In the genomic region with DNA sequence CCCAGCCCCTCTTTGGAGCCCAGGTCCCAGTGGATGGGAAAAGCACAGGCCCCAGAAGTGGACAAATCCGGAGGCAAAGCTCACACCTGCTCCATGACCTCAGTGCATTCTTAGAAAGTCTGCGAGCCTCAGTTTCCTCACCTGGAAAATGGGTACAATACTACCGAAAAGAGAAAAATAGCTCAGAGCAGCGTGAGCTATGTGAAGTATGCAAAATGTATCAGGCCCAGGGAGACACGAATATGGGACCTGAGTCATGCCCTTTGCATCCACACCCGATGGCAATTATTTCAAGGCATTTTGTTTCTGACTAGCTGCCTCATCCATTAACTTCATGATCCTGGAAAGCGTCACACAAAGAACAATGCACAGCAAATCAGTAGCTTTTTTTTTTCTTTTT, we compare ENCODE assay signal across 26 cellular contexts. TPM values are rescaled to one million over a fixed set of nuclear protein-coding genes. Genes with fewer than 3 reads are reported as not detected.
DNase-seq lines count a peak whose midpoint lies in the region; ATAC-seq, FAIRE-seq and TF ChIP-seq lines count a peak whose summit lies in the region.
"Had no signal": no experiment of that assay in that cellular context is flagged by ENCODE, and none has a peak within 500 bp of the region (broad histone marks: within the 10 kb centered on the region; RNA-seq: fewer than 3 reads in every experiment).

No MANE protein-coding gene starts in this region.

- H2AK5ac ChIP-seq in IMR-90 (ENCODE audit: low read depth, low read length) (no peak overlapping the region), H1 (ENCODE audit: low read depth, low read length) (no peak overlapping the region), trophoblast cell (ENCODE audit: low read length) (no peak overlapping the region)

- dilution Hi-C loops in IMR-90 (cut with HindIII; ENCODE audit: low sequenced_read_pairs, unreplicated experiment): no loop called here

- peak overlapping the region; percentile 7 for H2AK9ac ChIP-seq in IMR-90 (replicated peaks; ENCODE audit: low read depth, low read length, poor library complexity)

- no peak overlapping the region for H3K4ac ChIP-seq in IMR-90 (ENCODE audit: low read depth, low read length)
- H3K4ac ChIP-seq in H1 (replicated peaks; ENCODE audit: insufficient read length, low read depth, low read length): no peak overlapping the region
- H3K4ac ChIP-seq in trophoblast cell (ENCODE audit: low read depth, low read length): peak overlapping the region; percentile 21

- no peak overlapping the region for H2BK15ac ChIP-seq in IMR-90 (ENCODE audit: low read depth, low read length)
- H2BK15ac ChIP-seq in H1 (ENCODE audit: low read length): no peak overlapping the region

- no peak overlapping the region for H3K27ac Mint-ChIP-seq in activated naive CD4-positive, alpha-beta T cell treated with anti-CD3 and anti-CD28 coated beads for 36 hours
- H3K27ac Mint-ChIP-seq: CD4-positive, CD25-positive, alpha-beta regulatory T cell had no signal

- no peak for TF ChIP-seq EP300 in H1 (IDR thresholded peaks at IDR 0.05; ENCODE audit: borderline replicate concordance in 1 of 2, low read depth in 2 of 2, low read length in 2 of 2)

- in situ Hi-C loops in IMR-90 (cut with MboI; ENCODE audit: low sequenced_read_pairs): no loop called here

- H2BK20ac ChIP-seq in IMR-90 (ENCODE audit: low read depth, low read length) (no peak overlapping the region), H1 (ENCODE audit: low read length) (no peak overlapping the region)

- 0 out of 2 replicates have a peak, but pooled peaks cover 3% of the 10 kb centered on the region for H4K20me1 ChIP-seq in IMR-90 (ENCODE audit: insufficient read depth, low read length)
- H4K20me1 ChIP-seq in H1 (replicated peaks in 1 of 2; ENCODE audit: control insufficient read depth in 1 of 2, insufficient read depth in 2 of 2, low read length in 2 of 2): peaks cover 0 to 4% of the 10 kb centered on the region in 2 experiments

- no peak for ATAC-seq in IMR-90 (ENCODE audit: low read depth)

- H3K4me1 ChIP-seq in IMR-90 (ENCODE audit: control insufficient read depth, insufficient read depth, low read length) (peaks cover 3% of the 10 kb centered on the region; the same call in 1 of the 2 replicates), H1 (replicated peaks in 1 of 4; ENCODE audit: control insufficient read depth in 3 of 4, insufficient read depth in 4 of 4, low read length in 3 of 4) (peaks cover 0 to 3% (median 0%) of the 10 kb centered on the region in 4 experiments; a peak in 1 of 7 replicates), trophoblast cell (ENCODE audit: control insufficient read depth in 1 of 2, insufficient read depth in 2 of 2, low read length in 2 of 2) (peaks cover 36 to 45% of the 10 kb centered on the region in 2 experiments)

- BruUV-seq in IMR-90 (replicated peaks; lab: Mats Ljungman, UMichigan): no TSS peak

- no peak overlapping the region for H3K14ac ChIP-seq in IMR-90 (replicated peaks; ENCODE audit: low read depth, low read length)
- no peak overlapping the region for H3K14ac ChIP-seq in H1 (ENCODE audit: insufficient read length)
- no peak overlapping the region for H3K14ac ChIP-seq in trophoblast cell (ENCODE audit: low read length)

- H3K9me3 Mint-ChIP-seq in activated naive CD4-positive, alpha-beta T cell treated with anti-CD3 and anti-CD28 coated beads for 36 hours: no peaks in the 10 kb centered on the region
- H3K9me3 Mint-ChIP-seq: CD4-positive, CD25-positive, alpha-beta regulatory T cell had no signal

- no peak overlapping the region for H4K5ac ChIP-seq in IMR-90 (ENCODE audit: low read depth, low read length)
- H4K5ac ChIP-seq in H1 (ENCODE audit: insufficient read length, low read depth, low read length): no peak overlapping the region

- DNase-seq in AG10803 (ENCODE audit: low read depth) (peak; percentile 33), IMR-90 (no peak), H1 (ENCODE audit: low read depth in 1 of 2, low spot score in 2 of 2) (no peak), trophoblast cell (peak; percentile 90 to 99), NCI-H1694 (lab: John Stamatoyannopoulos, UW) (no peak)
- no peak for DNase-seq in activated naive CD4-positive, alpha-beta T cell treated with anti-CD3 and anti-CD28 coated beads for 36 hours
- DNase-seq in stimulated activated CD4-positive, alpha-beta T cell treated with anti-CD3 and anti-CD28 coated beads, Interleukin-12 subunit alpha, Interleukin-12 subunit beta, amount 100 ng/mL, for 4 hours: no peak
- DNase-seq: CD4-positive, CD25-positive, alpha-beta regulatory T cell; DMS79; KBM-7; MM.1S; NCI-H1092; NCI-H146; NCI-H2029 treated with DMSO at 0.1 percent for 48 hours; NCI-H345; NCI-H524; NCI-H774; NK-92 treated with Interleukin-12 subunit alpha and Interleukin-12 subunit beta, amount 100 ng/mL, for 24 hours; SHP77 treated with DMSO at 0.1 percent for 48 hours; SW 1271 had no signal

- no peak for TF ChIP-seq RAD21 in IMR-90 (IDR thresholded peaks at IDR 0.05; ENCODE audit: low read length)
- TF ChIP-seq RAD21 in H1 (IDR thresholded peaks at IDR 0.05 in 1 of 2, conservative IDR thresholded peaks at IDR 0.05 in 1 of 2; ENCODE audit: low read depth in 2 of 2, low read length in 2 of 2): no peak

- H2BK5ac ChIP-seq in IMR-90 (ENCODE audit: low read depth, low read length, poor library complexity, severe bottlenecking): no peak overlapping the region
- no peak overlapping the region for H2BK5ac ChIP-seq in H1 (ENCODE audit: low read depth, low read length)
- H2BK5ac ChIP-seq in trophoblast cell (ENCODE audit: low read depth, low read length, poor library complexity): peak overlapping the region; percentile 91

- no peaks in the 10 kb centered on the region for H3K27me3 Mint-ChIP-seq in activated naive CD4-positive, alpha-beta T cell treated with anti-CD3 and anti-CD28 coated beads for 36 hours (ENCODE audit: low read depth)

- peaks cover 10% of the 10 kb centered on the region for H3K9me1 ChIP-seq in IMR-90 (ENCODE audit: insufficient read depth, low read length)

- no peak overlapping the region for H2BK12ac ChIP-seq in H1 (ENCODE audit: low read depth, low read length)
- peak overlapping the region; percentile 76 for H2BK12ac ChIP-seq in trophoblast cell (ENCODE audit: low read length)

- no peaks in the 10 kb centered on the region for H3K4me1 Mint-ChIP-seq in activated naive CD4-positive, alpha-beta T cell treated with anti-CD3 and anti-CD28 coated beads for 36 hours (ENCODE audit: low read depth)
- H3K4me1 Mint-ChIP-seq: CD4-positive, CD25-positive, alpha-beta regulatory T cell had no signal

- no peak overlapping the region for H2BK120ac ChIP-seq in IMR-90 (ENCODE audit: low read depth, low read length)
- H2BK120ac ChIP-seq in H1 (replicated peaks; ENCODE audit: low read depth, low read length): no peak overlapping the region
- peak overlapping the region; percentile 92 for H2BK120ac ChIP-seq in trophoblast cell (ENCODE audit: insufficient read depth, low read length, poor library complexity)

- H3K36me3 Mint-ChIP-seq in activated naive CD4-positive, alpha-beta T cell treated with anti-CD3 and anti-CD28 coated beads for 36 hours (ENCODE audit: low read depth): no peaks in the 10 kb centered on the region
- H3K36me3 Mint-ChIP-seq: CD4-positive, CD25-positive, alpha-beta regulatory T cell had no signal

- TF ChIP-seq CTCF in AG10803 (conservative IDR thresholded peaks at IDR 0.05; ENCODE audit: low read length) (no peak), IMR-90 (conservative IDR thresholded peaks at IDR 0.05; ENCODE audit: low read depth, low read length) (no peak), H1 (IDR thresholded peaks at IDR 0.05; ENCODE audit: control extremely low read depth in 1 of 3, insufficient read depth in 1 of 3, low read depth in 1 of 3, low read length in 3 of 3) (no peak)

- POLR2A ChIA-PET in IMR-90 (lab: Charles Lee; ENCODE audit: unreplicated experiment) (interaction anchor here (0.6 kb wide), 1 partner anchor 175 kb away, joined by 3 read pairs; no protein-coding TSS in a partner anchor), H1 (lab: Charles Lee; ENCODE audit: partially characterized antibody) (interaction anchor here (0.8 to 1.7 kb wide), 4 partner anchors 8 to 29 kb away, joined by 3 to 5 read pairs (median 4); a partner anchor contains a TSS)

- intact Hi-C loops in IMR-90 (cut with micrococcal nuclease): no loop called here
- intact Hi-C loops in activated naive CD4-positive, alpha-beta T cell treated with anti-CD3 and anti-CD28 coated beads for 36 hours (cut with micrococcal nuclease): no loop called here

- H3K4me2 ChIP-seq in IMR-90 (ENCODE audit: low read depth, low read length) (no peak overlapping the region), H1 (ENCODE audit: insufficient read depth in 1 of 2, low read depth in 2 of 2, low read length in 2 of 2) (no peak overlapping the region), trophoblast cell (ENCODE audit: low read length) (no peak overlapping the region)

- peak overlapping the region; percentile 1 for H4K12ac ChIP-seq in trophoblast cell (ENCODE audit: low read depth, low read length)

- 76% methylated on average over 3 of the region's 7 CpGs; no CpG with 5 or more reads in 1 of the 2 experiments for WGBS in IMR-90 (ENCODE audit: extremely low coverage in 2 of 2, insufficient read length in 1 of 2), 2 experiments
- 82% methylated on average over 7 of the region's 7 CpGs; no CpG with 5 or more reads in 1 of the 2 experiments for WGBS in H1 (ENCODE audit: extremely low coverage in 1 of 2, insufficient coverage in 1 of 2, insufficient read length in 1 of 2, insufficient replicate concordance in 2 of 2, low coverage in 1 of 2, low lambda C conversion rate in 2 of 2, missing lambda C conversion rate in 1 of 2), 2 experiments
- no CpG with 5 or more reads among the region's 7 CpGs for WGBS in trophoblast cell (ENCODE audit: extremely low coverage, insufficient coverage, insufficient read length)

- H3K9me3 ChIP-seq in IMR-90 (ENCODE audit: control insufficient read depth, insufficient read depth, low read length) (no peaks in the 10 kb centered on the region), H1 (ENCODE audit: insufficient read depth in 2 of 2, low read depth in 1 of 2, low read length in 1 of 2) (no peaks in the 10 kb centered on the region), trophoblast cell (ENCODE audit: insufficient read depth, low read depth, low read length) (peaks cover 5% of the 10 kb centered on the region)

- H3K79me1 ChIP-seq in IMR-90 (ENCODE audit: low read depth in 1 of 2, low read length in 2 of 2) (peaks cover 4 to 13% of the 10 kb centered on the region in 2 experiments; a peak in 2 of 4 replicates), H1 (ENCODE audit: low read depth, low read length) (peaks cover 4% of the 10 kb centered on the region; the same call in 1 of the 2 replicates), trophoblast cell (ENCODE audit: low read length) (peaks cover 35% of the 10 kb centered on the region)

- H2AFZ ChIP-seq in IMR-90 (replicated peaks; ENCODE audit: low read length, poor library complexity) (no peak overlapping the region), H1 (ENCODE audit: low read length) (no peak overlapping the region), trophoblast cell (ENCODE audit: insufficient read depth, low read length, poor library complexity) (no peak overlapping the region)

- no peak overlapping the region for H3K4me3 Mint-ChIP-seq in activated naive CD4-positive, alpha-beta T cell treated with anti-CD3 and anti-CD28 coated beads for 36 hours
- H3K4me3 Mint-ChIP-seq: CD4-positive, CD25-positive, alpha-beta regulatory T cell had no signal

- H3K18ac ChIP-seq in IMR-90 (ENCODE audit: low read depth, low read length) (no peak overlapping the region), H1 (ENCODE audit: extremely low read depth, low read length) (no peak overlapping the region), trophoblast cell (ENCODE audit: low read length) (peak overlapping the region; percentile 87)

- TF ChIP-seq POLR2A in IMR-90 (IDR thresholded peaks at IDR 0.05; ENCODE audit: low read depth, low read length) (no peak), H1 (IDR thresholded peaks at IDR 0.05; ENCODE audit: control extremely low read depth in 1 of 2, low read depth in 2 of 2, low read length in 2 of 2) (no peak)

- H4K8ac ChIP-seq in IMR-90 (ENCODE audit: low read depth in 2 of 2, low read length in 2 of 2) (no peak overlapping the region), H1 (ENCODE audit: extremely low read depth, insufficient read depth, low read length) (no peak overlapping the region), trophoblast cell (ENCODE audit: low read depth, low read length) (peak overlapping the region; percentile 57)

- H3K27me3 ChIP-seq in IMR-90 (ENCODE audit: control insufficient read depth, insufficient read depth, low read length) (no peaks in the 10 kb centered on the region), H1 (replicated peaks in 1 of 4; ENCODE audit: control insufficient read depth in 3 of 4, extremely low read depth in 1 of 4, insufficient read depth in 3 of 4, low read length in 3 of 4) (no peaks in the 10 kb centered on the region), trophoblast cell (ENCODE audit: insufficient read depth, low read length) (no peaks in the 10 kb centered on the region)

- no peak overlapping the region for H4K91ac ChIP-seq in IMR-90 (ENCODE audit: insufficient read depth, low read depth, low read length)
- H4K91ac ChIP-seq in H1 (replicated peaks; ENCODE audit: insufficient read length, low read length): no peak overlapping the region
- peak overlapping the region; percentile 91 for H4K91ac ChIP-seq in trophoblast cell (ENCODE audit: low read depth, low read length)

- H3K27ac ChIP-seq in IMR-90 (ENCODE audit: insufficient read depth, low read length) (no peak overlapping the region), H1 (ENCODE audit: low read depth, low read length) (no peak overlapping the region), trophoblast cell (ENCODE audit: low read depth, low read length) (peak overlapping the region; percentile 96)
- H3K27ac ChIP-seq: SK-N-MC had no signal

- H3K23ac ChIP-seq in IMR-90 (ENCODE audit: low read depth, low read length) (no peak overlapping the region), H1 (ENCODE audit: insufficient read length) (no peak overlapping the region), trophoblast cell (ENCODE audit: low read length) (no peak overlapping the region)

- H3K23me2 ChIP-seq in H1 (ENCODE audit: low read depth, low read length): no peaks in the 10 kb centered on the region

- H3K56ac ChIP-seq in IMR-90 (ENCODE audit: extremely low read depth, insufficient read depth, low read length) (no peak overlapping the region), H1 (replicated peaks; ENCODE audit: insufficient read length, low read depth, low read length) (no peak overlapping the region)

- H3K79me2 ChIP-seq in H1 (ENCODE audit: control insufficient read depth in 1 of 2, insufficient read depth in 2 of 2, low read length in 2 of 2) (no peaks in the 10 kb centered on the region; a peak in 1 of 4 replicates), trophoblast cell (ENCODE audit: control insufficient read depth, insufficient read depth, low read length, poor library complexity) (peaks cover 6% of the 10 kb centered on the region)

- CTCF ChIA-PET in IMR-90 (lab: Yijun Ruan, JAX) (no interaction called here), H1 (lab: Charles Lee; ENCODE audit: partially characterized antibody) (interaction anchor here (0.7 to 14.4 kb wide), 9 partner anchors 8 to 154 kb away, joined by 3 to 131 read pairs (median 4); a partner anchor contains a TSS)
- CTCF ChIA-PET in activated naive CD4-positive, alpha-beta T cell treated with anti-CD3 and anti-CD28 coated beads for 36 hours (lab: Charles Lee): interaction anchor here (0.6 to 4.3 kb wide), 5 partner anchors 9 to 70 kb away, joined by 3 to 23 read pairs (median 6); a partner anchor contains a TSS

- H3K9ac ChIP-seq in IMR-90 (ENCODE audit: low read depth, low read length) (no peak overlapping the region), H1 (replicated peaks in 1 of 4; ENCODE audit: extremely low read depth in 1 of 4, low read depth in 3 of 4, low read length in 3 of 4) (no peak overlapping the region), trophoblast cell (ENCODE audit: low read length) (no peak overlapping the region)

- peaks cover 3% of the 10 kb centered on the region for H3K36me3 ChIP-seq in IMR-90 (ENCODE audit: control insufficient read depth, insufficient read depth, low read length)
- no peaks in the 10 kb centered on the region for H3K36me3 ChIP-seq in H1 (ENCODE audit: control insufficient read depth in 2 of 4, insufficient read depth in 4 of 4, low read length in 3 of 4)
- H3K36me3 ChIP-seq in trophoblast cell (ENCODE audit: control insufficient read depth in 1 of 2, insufficient read depth in 2 of 2, low read length in 2 of 2): peaks cover 14 to 17% of the 10 kb centered on the region in 2 experiments

- no peak for FAIRE-seq in H1 (lab: Jason Lieb, UNC)
- FAIRE-seq: A204.1, GM12891, H54 had no signal

- H3K4me3 ChIP-seq in AG10803 (ENCODE audit: low read length): no peak overlapping the region
- H3K4me3 ChIP-seq in IMR-90 (ENCODE audit: insufficient read depth, low read depth, low read length): no peak overlapping the region
- H3K4me3 ChIP-seq in H1 (ENCODE audit: extremely low read depth in 1 of 4, insufficient read depth in 2 of 4, low read depth in 3 of 4, low read length in 4 of 4): no peak overlapping the region
- H3K4me3 ChIP-seq in trophoblast cell (ENCODE audit: low read depth, low read length): no peak overlapping the region
- H3K4me3 ChIP-seq: SK-N-MC had no signal

RNA-seq across cellular contexts. Expression of a gene that starts 9.2 kb away (rescaled TPM):
- total RNA-seq in IMR-90 (2012; rRNA removed): 8.6 TPM in 2 replicates
- 21.1 and 23.0 TPM in 2 replicates for polyA plus RNA-seq in IMR-90 (2012; rRNA removed)
- 12.1 and 21.4 TPM in 2 replicates for polyA plus RNA-seq in IMR-90 (2012; cell fraction: cytosol; rRNA removed)
- polyA plus RNA-seq in IMR-90 (2012; cell fraction: nucleus; rRNA removed; ENCODE audit: low replicate concordance): 16.8 and 36.6 TPM in 2 replicates
- 29.4 and 30.3 TPM in 2 replicates for total RNA-seq in H1 (2021; fragmentation: NEBNext Ultra II Directional; extraction: Animal tissue kit (Norgen Biotek cat#: 25700))
- 35.9 and 57.4 TPM in 2 replicates for polyA plus RNA-seq in H1 (2011; rRNA removed)
- polyA plus RNA-seq in H1 (2011; cell fraction: cytosol; rRNA removed): 61.4 TPM
- polyA plus RNA-seq in H1 (2011; cell fraction: nucleus; rRNA removed): 95.8 TPM
- polyA plus RNA-seq in H1 (2012, experiment 1 of 2): 25.3 to 32.9 TPM (median 31.9 TPM) in 4 replicates
- 35.0 TPM for polyA plus RNA-seq in H1 (2012, experiment 2 of 2)
- polyA plus RNA-seq in H1 (2013, experiment 1 of 2): 18.9 TPM
- polyA plus RNA-seq in H1 (2013, experiment 2 of 2): 16.0 TPM
- polyA minus RNA-seq in H1 (2011; rRNA and poly(A)+ RNA removed): 20.3 and 22.0 TPM in 2 replicates
- polyA minus RNA-seq in H1 (2011; cell fraction: cytosol; rRNA and poly(A)+ RNA removed): 21.8 TPM
- polyA minus RNA-seq in H1 (2011; cell fraction: nucleus; rRNA and poly(A)+ RNA removed): 21.5 TPM
- polyA plus RNA-seq in trophoblast cell (2013): 34.2 and 35.7 TPM in 2 replicates
- 10 to 100 TPM; 11.6 to 12.5 TPM for total RNA-seq in activated naive CD4-positive, alpha-beta T cell treated with anti-CD3 and anti-CD28 coated beads for 36 hours

RNA-seq across cellular contexts. Expression of a gene that starts 33.7 kb away (rescaled TPM):
- total RNA-seq in IMR-90 (2012; rRNA removed): not detected in 2 replicates
- polyA plus RNA-seq in IMR-90 (2012; rRNA removed) (not detected in 2 replicates), H1 (2011; rRNA removed) (not detected in 2 replicates)
- polyA plus RNA-seq in IMR-90 (2012; cell fraction: cytosol; rRNA removed): not detected in 2 replicates
- polyA plus RNA-seq in IMR-90 (2012; cell fraction: nucleus; rRNA removed; ENCODE audit: low replicate concordance): not detected in 2 replicates
- not detected in 2 replicates for total RNA-seq in H1 (2021; fragmentation: NEBNext Ultra II Directional; extraction: Animal tissue kit (Norgen Biotek cat#: 25700))
- not detected for polyA plus RNA-seq in H1 (2011; cell fraction: cytosol; rRNA removed)
- not detected for polyA plus RNA-seq in H1 (2011; cell fraction: nucleus; rRNA removed)
- polyA plus RNA-seq in H1 (2012, experiment 1 of 2): not detected in 4 replicates
- not detected for polyA plus RNA-seq in H1 (2012, experiment 2 of 2)
- not detected for polyA plus RNA-seq in H1 (2013, experiment 1 of 2)
- polyA plus RNA-seq in H1 (2013, experiment 2 of 2): not detected
- polyA minus RNA-seq in H1 (2011; rRNA and poly(A)+ RNA removed): not detected in 2 replicates
- polyA minus RNA-seq in H1 (2011; cell fraction: cytosol; rRNA and poly(A)+ RNA removed): not detected
- polyA minus RNA-seq in H1 (2011; cell fraction: nucleus; rRNA and poly(A)+ RNA removed): not detected
- polyA plus RNA-seq in trophoblast cell (2013): 0.01 TPM in 1 of 2 replicates, not detected in the other
- total RNA-seq in activated naive CD4-positive, alpha-beta T cell treated with anti-CD3 and anti-CD28 coated beads for 36 hours: not detected
- total RNA-seq: CD4-positive, CD25-positive, alpha-beta regulatory T cell; G401 had no signal
- polyA plus RNA-seq: BJ; CD4-positive, CD25-positive, alpha-beta regulatory T cell had no signal

Comparison
In these comparisons a context has a peak if more than half of its experiments do, and no peak if none do; other contexts are left out.
1. DNase-seq: peak in AG10803 (single experiment) and trophoblast cell (2 of 2); none in IMR-90 (single experiment), H1 (0 of 2), activated naive CD4-positive, alpha-beta T cell treated with anti-CD3 and anti-CD28 coated beads for 36 hours (single experiment), NCI-H1694 (single experiment) and stimulated activated CD4-positive, alpha-beta T cell treated with anti-CD3 and anti-CD28 coated beads, Interleukin-12 subunit alpha, Interleukin-12 subunit beta, amount 100 ng/mL, for 4 hours (single experiment).